ENCODE assay signal across 30 cellular contexts in the genomic region with DNA sequence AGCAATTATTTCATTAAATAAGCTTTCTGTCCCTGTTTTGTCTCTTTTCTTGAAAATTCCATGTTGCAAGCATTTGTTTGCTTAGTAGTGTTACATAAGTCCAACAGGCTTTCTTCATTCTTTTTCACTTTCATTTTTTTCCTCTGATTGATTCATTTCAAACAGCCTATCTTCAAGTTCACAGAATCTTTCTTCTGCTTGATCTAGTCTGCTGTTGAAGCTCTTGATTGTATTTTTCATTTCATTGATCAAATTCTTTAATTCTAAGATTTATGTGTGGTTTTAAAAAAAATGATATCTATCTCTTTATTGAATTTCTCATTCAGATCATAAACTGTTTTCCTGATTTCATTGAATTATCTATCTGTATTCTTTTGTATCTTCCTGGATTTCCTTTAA.
"Had no signal": no experiment of that assay in that cellular context is flagged by ENCODE, and none has a peak within 500 bp of the region (broad histone marks: within the 10 kb centered on the region; RNA-seq: fewer than 3 reads in every experiment).

No MANE protein-coding gene starts in this region.

- H3K27ac ChIP-seq: brain microvascular endothelial cell, coronary artery, dorsolateral prefrontal cortex, gastrocnemius medialis, heart left ventricle had no signal

- H3K4me3 ChIP-seq: coronary artery, dorsolateral prefrontal cortex, gastrocnemius medialis, heart left ventricle had no signal

- DNase-seq: activated CD4-positive, alpha-beta memory T cell treated with anti-CD3 and anti-CD28 coated beads, Interleukin-2, amount 10 ng/mL, durations not matched to agents 7 days and 5 days; activated CD4-positive, alpha-beta T cell treated with anti-CD3 and anti-CD28 coated beads for 1 hour; activated CD4-positive, alpha-beta T cell treated with anti-CD3 and anti-CD28 coated beads for 4 hours; activated CD4-positive, alpha-beta T cell treated with anti-CD3 and anti-CD28 coated beads, Interleukin-2, amount 10 ng/mL, durations not matched to agents 7 days and 5 days; activated CD4-positive, alpha-beta T cell treated with anti-CD3 and anti-CD28 coated beads, Interleukin-2, amount 50 U/mL, for 4 hours; activated CD8-positive, alpha-beta memory T cell treated with anti-CD3 and anti-CD28 coated beads for 24 hours; activated effector memory CD4-positive, alpha-beta T cell treated with Interleukin-2 at 50 U/mL for 16 hours; activated gamma-delta T cell treated with Interleukin-2 at 50 U/mL for 16 hours; activated naive CD4-positive, alpha-beta T cell treated with anti-CD3 and anti-CD28 coated beads, Interleukin-2, amount 50 U/mL, for 16 hours; activated naive CD4-positive, alpha-beta T cell treated with Interleukin-2 at 50 U/mL for 16 hours; activated T-cell treated with anti-CD3 and anti-CD28 coated beads, Interleukin-2, amount 50 U/mL, for 4 hours; amniotic stem cell; anterior cingulate cortex; brain microvascular endothelial cell; dorsolateral prefrontal cortex; effector memory CD4-positive, alpha-beta T cell; endodermal cell; foreskin fibroblast; gastrocnemius medialis; glutamatergic neuron; heart left ventricle; T-helper 2 cell had no signal

- FAIRE-seq: astrocyte, bronchial epithelial cell had no signal

- H3K4me1 ChIP-seq: gastrocnemius medialis, heart left ventricle had no signal

- H3K4me1 Mint-ChIP-seq: activated CD4-positive, alpha-beta memory T cell treated with anti-CD3 and anti-CD28 coated beads, Interleukin-2, amount 10 ng/mL, durations not matched to agents 7 days and 5 days; activated CD4-positive, alpha-beta T cell treated with anti-CD3 and anti-CD28 coated beads, Interleukin-2, amount 10 ng/mL, durations not matched to agents 7 days and 5 days; activated T-helper 17 cell treated with anti-CD3 and anti-CD28 coated beads, Interleukin-2, amount 50 U/mL, for 72 hours; central memory CD8-positive, alpha-beta T cell; endodermal cell had no signal

- H3K27me3 ChIP-seq: brain microvascular endothelial cell, dorsolateral prefrontal cortex, gastrocnemius medialis had no signal

- H3K4me3 Mint-ChIP-seq: activated CD4-positive, alpha-beta memory T cell treated with anti-CD3 and anti-CD28 coated beads, Interleukin-2, amount 10 ng/mL, durations not matched to agents 7 days and 5 days; activated CD4-positive, alpha-beta T cell treated with anti-CD3 and anti-CD28 coated beads, Interleukin-2, amount 10 ng/mL, durations not matched to agents 7 days and 5 days; activated naive CD8-positive, alpha-beta T cell; activated T-cell treated with anti-CD3 and anti-CD28 coated beads, Interleukin-2, amount 50 U/mL, for 4 hours; activated T-helper 17 cell treated with anti-CD3 and anti-CD28 coated beads, Interleukin-2, amount 50 U/mL, for 72 hours; central memory CD8-positive, alpha-beta T cell; dendritic cell treated with granulocyte-macrophage colony-stimulating factor and Interleukin-4, amounts not matched to agents 40 ng/mL and 50 ng/mL, for 4 days; endodermal cell had no signal

- H3K36me3 ChIP-seq: brain microvascular endothelial cell, gastrocnemius medialis, heart left ventricle had no signal

- H3K27ac Mint-ChIP-seq: activated CD4-positive, alpha-beta memory T cell treated with anti-CD3 and anti-CD28 coated beads, Interleukin-2, amount 10 ng/mL, durations not matched to agents 7 days and 5 days; activated CD4-positive, alpha-beta T cell treated with anti-CD3 and anti-CD28 coated beads, Interleukin-2, amount 10 ng/mL, durations not matched to agents 7 days and 5 days; activated naive CD8-positive, alpha-beta T cell; activated T-helper 17 cell treated with anti-CD3 and anti-CD28 coated beads, Interleukin-2, amount 50 U/mL, for 72 hours; dendritic cell treated with granulocyte-macrophage colony-stimulating factor and Interleukin-4, amounts not matched to agents 40 ng/mL and 50 ng/mL, for 4 days; endodermal cell had no signal

- ATAC-seq: activated T-cell treated with anti-CD3 and anti-CD28 coated beads, Interleukin-2, amount 50 U/mL, for 4 hours; activated T-helper 17 cell treated with anti-CD3 and anti-CD28 coated beads, Interleukin-2, amount 50 U/mL, for 72 hours; esophagus mucosa; gastrocnemius medialis; heart left ventricle had no signal
